In the genomic region with DNA sequence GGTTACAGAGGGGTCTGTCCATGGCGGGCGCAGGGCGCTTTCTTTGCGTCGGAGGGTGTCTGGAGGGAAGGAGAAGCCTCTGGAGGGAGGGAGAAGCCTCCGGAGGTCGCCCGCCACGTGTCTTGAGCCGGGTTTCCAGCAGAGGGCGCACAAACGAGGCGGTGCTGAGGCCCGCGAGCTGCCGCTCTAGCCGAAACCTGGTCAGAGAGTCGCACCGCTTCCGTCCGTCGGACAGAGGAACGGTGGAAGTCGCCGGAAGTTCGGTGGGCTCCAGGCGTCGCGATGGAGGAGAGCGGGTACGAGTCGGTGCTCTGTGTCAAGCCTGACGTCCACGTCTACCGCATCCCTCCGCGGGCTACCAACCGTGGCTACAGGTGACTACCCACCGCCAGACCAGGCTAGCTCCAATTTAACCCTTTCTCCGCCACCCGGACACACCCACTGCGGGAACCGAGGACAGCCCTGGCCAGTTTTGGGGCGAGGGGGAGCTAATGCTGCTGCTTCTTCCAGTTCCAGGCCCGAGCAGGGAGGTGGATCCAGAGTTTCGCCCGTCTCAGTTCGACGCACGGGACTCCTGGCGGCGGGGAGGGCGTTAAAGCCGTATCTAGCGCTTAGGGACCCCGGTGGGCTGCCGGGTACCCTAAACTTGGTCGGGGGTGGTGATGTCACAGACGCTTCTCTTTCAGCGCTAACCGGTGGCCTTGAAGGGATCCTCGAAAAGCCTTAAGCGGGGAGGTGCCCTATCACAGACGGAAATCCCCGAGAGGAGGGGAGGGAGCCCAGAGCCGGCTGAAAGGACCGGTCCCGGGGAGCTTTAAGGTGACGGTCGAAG, we compare ENCODE assay signal across 8 cellular contexts. TPM values are rescaled to one million over a fixed set of nuclear protein-coding genes. Genes with fewer than 3 reads are reported as not detected.
DNase-seq lines count a peak whose midpoint lies in the region; ATAC-seq, FAIRE-seq and TF ChIP-seq lines count a peak whose summit lies in the region.

A gene with protein sequence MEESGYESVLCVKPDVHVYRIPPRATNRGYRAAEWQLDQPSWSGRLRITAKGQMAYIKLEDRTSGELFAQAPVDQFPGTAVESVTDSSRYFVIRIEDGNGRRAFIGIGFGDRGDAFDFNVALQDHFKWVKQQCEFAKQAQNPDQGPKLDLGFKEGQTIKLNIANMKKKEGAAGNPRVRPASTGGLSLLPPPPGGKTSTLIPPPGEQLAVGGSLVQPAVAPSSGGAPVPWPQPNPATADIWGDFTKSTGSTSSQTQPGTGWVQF (plus strand): TSS at position 245 of the 832 bp plus-strand sequence. CDS start 38 bp downstream, at position 283.

- FAIRE-seq in GM12892 (lab: Jason Lieb, UNC): peak; percentile 93

- peak; percentile 97 for TF ChIP-seq POLR2A in GM12892 (IDR thresholded peaks at IDR 0.05; ENCODE audit: low read depth, low read length)
- peak; percentile 43 for TF ChIP-seq POLR2A in prostate gland (IDR thresholded peaks at IDR 0.05)

- ATAC-seq in HG02884 (IDR thresholded peaks at IDR 0.05; ENCODE audit: unreplicated experiment): peak; percentile 69
- ATAC-seq in T-helper 17 cell: peak; percentile 88
- ATAC-seq in left ventricle myocardium superior: peak; percentile 96

- H3K9me3 ChIP-seq in T-helper 17 cell (ENCODE audit: control insufficient read depth, low read length, poor library complexity, severe bottlenecking) (no peaks in the 10 kb centered on the region), prostate gland (no peaks in the 10 kb centered on the region)

- H3K36me3 ChIP-seq in prostate gland: peaks cover 0 to 3% of the 10 kb centered on the region in 2 donors

- peak; percentile 85 for DNase-seq in GM12892 (ENCODE audit: insufficient read length)
- DNase-seq in NCI-H187 (lab: John Stamatoyannopoulos, UW): peak; percentile 84 to 86
- peak; percentile 83 to 95 (median 85) for DNase-seq in T-helper 17 cell
- peak; percentile 18 to 94 (median 84) for DNase-seq in amygdala (lab: John Stamatoyannopoulos, UW)
- peak; percentile 96 for DNase-seq in left ventricle myocardium superior
- DNase-seq in prostate gland (ENCODE audit: low spot score): peak; percentile 89
- peak; percentile 94 for DNase-seq in ureter (ENCODE audit: low spot score)

- H3K4me3 Mint-ChIP-seq in T-helper 17 cell: peak within 1 kb of the TSS; percentile 94

- peaks cover 23% of the 10 kb centered on the region for H3K4me1 Mint-ChIP-seq in T-helper 17 cell

- no peaks in the 10 kb centered on the region for H3K36me3 Mint-ChIP-seq in T-helper 17 cell (ENCODE audit: low read depth)

- no peaks in the 10 kb centered on the region for H3K27me3 ChIP-seq in prostate gland (replicated peaks; ENCODE audit: insufficient read depth)

- intact Hi-C loops in left ventricle myocardium superior (cut with micrococcal nuclease): no loop called here
- intact Hi-C loops in prostate gland (cut with DNase I): no loop called here

- TF ChIP-seq CTCF in prostate gland (IDR thresholded peaks at IDR 0.05): peak; percentile 61 to 93 (median 91)

- H3K4me3 ChIP-seq in prostate gland: peak within 1 kb of the TSS; percentile 60 to 68

- H3K27ac ChIP-seq in prostate gland: peak within 1 kb of the TSS; percentile 78 to 82

- H3K27me3 Mint-ChIP-seq in T-helper 17 cell: no peaks in the 10 kb centered on the region

- under 1% methylated on average over 69 of the region's 70 CpGs for WGBS in prostate gland

- H3K4me1 ChIP-seq in prostate gland (replicated peaks): peaks cover 4% of the 10 kb centered on the region

- peak within 1 kb of the TSS; percentile 96 for H3K27ac Mint-ChIP-seq in T-helper 17 cell

RNA-seq across cellular contexts. Expression of the gene that starts here (rescaled TPM):
- 86.2 TPM for polyA plus RNA-seq in GM12892 (2012; ENCODE audit: missing spikeins)
- total RNA-seq in T-helper 17 cell (100 to 1,000 TPM; 107 to 108 TPM), left ventricle myocardium superior (13.7 TPM), prostate gland (100 to 1,000 TPM in 1 of 2 donors, 10 to 100 TPM in 1; 43.7 to 106 TPM), ureter (40.6 TPM)

Comparison
In these comparisons a context has a peak if more than half of its experiments do, and no peak if none do; other contexts are left out.
1. Peak in every context shown above with its lines: DNase-seq, ATAC-seq, H3K4me3 ChIP-seq and H3K27ac ChIP-seq.